Comparison of ENCODE assay signal across 8 cellular contexts in genomic region chr14:105064721-105065143, GRCh38. TPM values are rescaled to one million over a fixed set of nuclear protein-coding genes. Genes with fewer than 3 reads are reported as not detected.
DNase-seq lines count a peak whose midpoint lies in the region; ATAC-seq, FAIRE-seq and TF ChIP-seq lines count a peak whose summit lies in the region.

No MANE protein-coding gene starts in this region.

- CTCF ChIA-PET in HepG2 (lab: Yijun Ruan, JAX; ENCODE audit: low intra/inter-chr PET ratio, low total read pairs), result no interaction called here

- TF ChIP-seq EP300 in HepG2 (IDR thresholded peaks at IDR 0.05; ENCODE audit: low read depth in 2 of 2, low read length in 2 of 2) (no peak), HepG2 (CRISPR knock-in tag; IDR thresholded peaks at IDR 0.05; ENCODE audit: borderline replicate concordance) (no peak)

- no peaks in the 10 kb centered on the region for H3K9me3 Mint-ChIP-seq in activated T-helper 17 cell treated with anti-CD3 and anti-CD28 coated beads, Interleukin-2, amount 50 U/mL, for 72 hours

- H3K36me3 ChIP-seq in HepG2 (replicated peaks in 1 of 2; ENCODE audit: control insufficient read depth in 1 of 2, insufficient read depth in 2 of 2, low read length in 2 of 2) (no peaks in the 10 kb centered on the region), urinary bladder (ENCODE audit: insufficient read depth) (no peaks in the 10 kb centered on the region)

- no peaks in the 10 kb centered on the region for H3K9me3 ChIP-seq in HepG2 (ENCODE audit: low read length)

- H4K20me1 ChIP-seq in HepG2 (ENCODE audit: insufficient read depth, low read length), result no peaks in the 10 kb centered on the region

- ATAC-seq in activated T-helper 17 cell treated with anti-CD3 and anti-CD28 coated beads, Interleukin-2, amount 50 U/mL, for 72 hours (replicated peaks), result peak; percentile 8
- peak; percentile 37 for ATAC-seq in HepG2

- peak overlapping the region; percentile 95 for H3K27ac Mint-ChIP-seq in activated T-helper 17 cell treated with anti-CD3 and anti-CD28 coated beads, Interleukin-2, amount 50 U/mL, for 72 hours

- no peak for FAIRE-seq in HepG2 (lab: Jason Lieb, UNC)

- H3K36me3 Mint-ChIP-seq in activated T-helper 17 cell treated with anti-CD3 and anti-CD28 coated beads, Interleukin-2, amount 50 U/mL, for 72 hours (ENCODE audit: low read depth), result peaks cover 45% of the 10 kb centered on the region

- in situ Hi-C loops in HepG2 (cut with HindIII; ENCODE audit: extremely low pct_ligation_motif_present, low pct_unique_long_range_greater_than_20kb), result no loop called here

- TF ChIP-seq POLR2A in HepG2 (IDR thresholded peaks at IDR 0.05; ENCODE audit: insufficient read depth in 1 of 2, low read depth in 2 of 2, low read length in 2 of 2), result no peak

- WGBS in HepG2 (ENCODE audit: low lambda C conversion rate), result 8% methylated on average over 9 of the region's 12 CpGs
- WGBS in urinary bladder, result 67% methylated on average over 12 of the region's 12 CpGs

- H3K4me3 ChIP-seq in HepG2 (replicated peaks in 1 of 3; ENCODE audit: insufficient read depth in 1 of 3, low read depth in 2 of 3, low read length in 3 of 3) (no peak overlapping the region; a peak in 1 of 6 replicates), urinary bladder (ENCODE audit: low read depth, low read length) (peak overlapping the region; percentile 27)

- TF ChIP-seq CTCF in HepG2 (CRISPR knock-in tag; IDR thresholded peaks at IDR 0.05), result no peak

- intact Hi-C loops in HepG2 (cut with micrococcal nuclease; ENCODE audit: unreplicated experiment), result no loop called here

- no peaks in the 10 kb centered on the region for H3K27me3 Mint-ChIP-seq in activated T-helper 17 cell treated with anti-CD3 and anti-CD28 coated beads, Interleukin-2, amount 50 U/mL, for 72 hours

- no TSS peak for BruUV-seq in HepG2 (replicated peaks; lab: Mats Ljungman, UMichigan)

- H3K4me1 ChIP-seq in HepG2 (ENCODE audit: insufficient read depth, low read length), result peaks cover 13% of the 10 kb centered on the region
- no peaks in the 10 kb centered on the region for H3K4me1 ChIP-seq in urinary bladder (ENCODE audit: insufficient read depth)

- no peak overlapping the region for H3K27ac ChIP-seq in HepG2 (ENCODE audit: extremely low read length, insufficient read depth, low read length)
- peak overlapping the region; percentile 34 for H3K27ac ChIP-seq in urinary bladder (ENCODE audit: low read depth)

- POLR2A ChIA-PET in HepG2 (lab: Yijun Ruan, JAX), result no interaction called here

- no peak for TF ChIP-seq RAD21 in HepG2 (CRISPR knock-in tag; IDR thresholded peaks at IDR 0.05)

- H3K4me1 Mint-ChIP-seq in activated T-helper 17 cell treated with anti-CD3 and anti-CD28 coated beads, Interleukin-2, amount 50 U/mL, for 72 hours, result peaks cover 35% of the 10 kb centered on the region

- H3K4me3 Mint-ChIP-seq in activated T-helper 17 cell treated with anti-CD3 and anti-CD28 coated beads, Interleukin-2, amount 50 U/mL, for 72 hours, result peak overlapping the region; percentile 98

- no peaks in the 10 kb centered on the region for H3K79me2 ChIP-seq in HepG2 (ENCODE audit: insufficient read depth, low read length)

- peak overlapping the region; percentile 39; the same call in 1 of the 2 replicates for H3K4me2 ChIP-seq in HepG2 (ENCODE audit: low read depth, low read length)

- H3K27me3 ChIP-seq in HepG2 (ENCODE audit: control insufficient read depth in 1 of 2, insufficient read depth in 2 of 2, low read length in 2 of 2), result peaks cover 6 to 38% of the 10 kb centered on the region in 2 experiments; a peak in 3 of 5 replicates

- H2AFZ ChIP-seq in HepG2 (ENCODE audit: low read length), result no peak overlapping the region

- H3K9ac ChIP-seq in HepG2 (ENCODE audit: insufficient read depth, low read depth, low read length), result no peak overlapping the region

- peak; percentile 53 for DNase-seq in stimulated activated CD4-positive, alpha-beta T cell treated with anti-CD3 and anti-CD28 coated beads, Interleukin-15, amount 100 ng/mL, for 24 hours
- no peak for DNase-seq in stimulated activated CD4-positive, alpha-beta T cell treated with anti-CD3 and anti-CD28 coated beads, Interleukin-4, amount 100 ng/mL, for 1 hour
- DNase-seq in HepG2 (ENCODE audit: low spot score), result peak; percentile 36
- DNase-seq in DMS79 treated with DMSO at 0.1 percent for 48 hours (lab: John Stamatoyannopoulos, UW), result no peak
- DNase-seq in NCI-H345 (lab: John Stamatoyannopoulos, UW), result no peak
- DNase-seq in OCI-M2 (lab: John Stamatoyannopoulos, UW; ENCODE audit: unreplicated experiment), result no peak

TF ChIP-seq in HepG2, 621 proteins besides CTCF, POLR2A, EP300 and RAD21 (continues in another document):
- TF ChIP-seq BHLHE40 (IDR thresholded peaks at IDR 0.05; ENCODE audit: low read length), result peak; percentile 62
- TF ChIP-seq PBX2 (CRISPR knock-in tag; IDR thresholded peaks at IDR 0.05), result peak; percentile 63
- no peak for TF ChIP-seq ZNF713 (CRISPR knock-in tag; IDR thresholded peaks at IDR 0.05)
- peak; percentile 93 for TF ChIP-seq RAD51 (IDR thresholded peaks at IDR 0.05; ENCODE audit: borderline replicate concordance)

RNA-seq across cellular contexts. Expression of gene GPR132, which starts 0.5 kb away (rescaled TPM):
- total RNA-seq in activated T-helper 17 cell treated with anti-CD3 and anti-CD28 coated beads, Interleukin-2, amount 50 U/mL, for 72 hours, result 10 to 100 TPM; 46.5 to 49.5 TPM
- not detected in 2 replicates for total RNA-seq in HepG2 (2016; rRNA removed; fragmentation: Illumina TruSeq; extraction: Trizol)
- total RNA-seq in HepG2 (2016; cell fraction: cytosol; rRNA removed; fragmentation: Illumina TruSeq; extraction: Trizol; ENCODE audit: low read depth), result not detected in 2 replicates
- total RNA-seq in HepG2 (2016; cell fraction: insoluble cytoplasmic fraction; rRNA removed; fragmentation: Illumina TruSeq; extraction: Trizol), result not detected in 2 replicates
- total RNA-seq in HepG2 (2016; cell fraction: membrane; rRNA removed; fragmentation: Illumina TruSeq; extraction: Trizol), result not detected in 2 replicates
- not detected in 2 replicates for total RNA-seq in HepG2 (2016; cell fraction: nucleus; rRNA removed; fragmentation: Illumina TruSeq; extraction: Trizol)
- not detected in 2 replicates for polyA plus RNA-seq in HepG2 (2011; rRNA removed)
- not detected in 2 replicates for polyA plus RNA-seq in HepG2 (2011; cell fraction: cytosol; rRNA removed)
- 0.05 TPM in 1 of 2 replicates, not detected in the other for polyA plus RNA-seq in HepG2 (2011; cell fraction: nucleus; rRNA removed)
- polyA plus RNA-seq in HepG2 (2012), result not detected in 2 replicates
- polyA plus RNA-seq in HepG2 (2016; cell fraction: cytosol; fragmentation: Illumina TruSeq; extraction: Trizol; ENCODE audit: low read depth), result not detected in 2 replicates
- polyA plus RNA-seq in HepG2 (2016; cell fraction: insoluble cytoplasmic fraction; fragmentation: Illumina TruSeq; extraction: Trizol; ENCODE audit: low read depth), result not detected in 2 replicates
- not detected in 2 replicates for polyA plus RNA-seq in HepG2 (2016; cell fraction: membrane; fragmentation: Illumina TruSeq; extraction: Trizol; ENCODE audit: low read depth)
- not detected in 2 replicates for polyA plus RNA-seq in HepG2 (2016; cell fraction: nucleus; fragmentation: Illumina TruSeq; extraction: Trizol; ENCODE audit: insufficient read depth, low read depth)
- polyA minus RNA-seq in HepG2 (2011; rRNA and poly(A)+ RNA removed; ENCODE audit: low replicate concordance), result 0.09 TPM in 1 of 2 replicates, not detected in the other
- polyA minus RNA-seq in HepG2 (2011; cell fraction: cytosol; rRNA and poly(A)+ RNA removed), result not detected in 2 replicates
- not detected in 2 replicates for polyA minus RNA-seq in HepG2 (2011; cell fraction: nucleus; rRNA and poly(A)+ RNA removed)
- 1.7 TPM for total RNA-seq in urinary bladder
- 1.3 TPM for polyA plus RNA-seq in urinary bladder

RNA-seq across cellular contexts. Expression of gene CDCA4, which starts 43.8 kb away (rescaled TPM):
- 10 to 100 TPM; 49.2 to 58.6 TPM for total RNA-seq in activated T-helper 17 cell treated with anti-CD3 and anti-CD28 coated beads, Interleukin-2, amount 50 U/mL, for 72 hours
- total RNA-seq in HepG2 (2016; rRNA removed; fragmentation: Illumina TruSeq; extraction: Trizol) (42.1 and 43.1 TPM in 2 replicates), urinary bladder (20.4 TPM)
- 9.0 and 12.4 TPM in 2 replicates for total RNA-seq in HepG2 (2016; cell fraction: cytosol; rRNA removed; fragmentation: Illumina TruSeq; extraction: Trizol; ENCODE audit: low read depth)
- total RNA-seq in HepG2 (2016; cell fraction: insoluble cytoplasmic fraction; rRNA removed; fragmentation: Illumina TruSeq; extraction: Trizol), result 41.3 and 41.8 TPM in 2 replicates
- total RNA-seq in HepG2 (2016; cell fraction: membrane; rRNA removed; fragmentation: Illumina TruSeq; extraction: Trizol), result 34.3 and 35.7 TPM in 2 replicates
- total RNA-seq in HepG2 (2016; cell fraction: nucleus; rRNA removed; fragmentation: Illumina TruSeq; extraction: Trizol), result 19.4 and 21.5 TPM in 2 replicates
- polyA plus RNA-seq in HepG2 (2011; rRNA removed) (17.7 and 19.7 TPM in 2 replicates), urinary bladder (9.4 TPM)
- polyA plus RNA-seq in HepG2 (2011; cell fraction: cytosol; rRNA removed), result 13.7 and 20.7 TPM in 2 replicates
- 8.9 and 10.9 TPM in 2 replicates for polyA plus RNA-seq in HepG2 (2011; cell fraction: nucleus; rRNA removed)
- polyA plus RNA-seq in HepG2 (2012), result 11.9 and 18.4 TPM in 2 replicates
- polyA plus RNA-seq in HepG2 (2016; cell fraction: cytosol; fragmentation: Illumina TruSeq; extraction: Trizol; ENCODE audit: low read depth), result 7.6 and 8.1 TPM in 2 replicates
- polyA plus RNA-seq in HepG2 (2016; cell fraction: insoluble cytoplasmic fraction; fragmentation: Illumina TruSeq; extraction: Trizol; ENCODE audit: low read depth), result 44.8 and 50.0 TPM in 2 replicates
- polyA plus RNA-seq in HepG2 (2016; cell fraction: membrane; fragmentation: Illumina TruSeq; extraction: Trizol; ENCODE audit: low read depth), result 24.5 and 25.1 TPM in 2 replicates
- 33.7 and 34.8 TPM in 2 replicates for polyA plus RNA-seq in HepG2 (2016; cell fraction: nucleus; fragmentation: Illumina TruSeq; extraction: Trizol; ENCODE audit: insufficient read depth, low read depth)
- 30.0 and 31.4 TPM in 2 replicates for polyA minus RNA-seq in HepG2 (2011; rRNA and poly(A)+ RNA removed; ENCODE audit: low replicate concordance)
- 11.2 and 15.5 TPM in 2 replicates for polyA minus RNA-seq in HepG2 (2011; cell fraction: cytosol; rRNA and poly(A)+ RNA removed)
- 6.6 and 8.0 TPM in 2 replicates for polyA minus RNA-seq in HepG2 (2011; cell fraction: nucleus; rRNA and poly(A)+ RNA removed)

Comparison
In these comparisons a context has a peak if more than half of its experiments do, and no peak if none do; other contexts are left out.
1. DNase-seq: peak in stimulated activated CD4-positive, alpha-beta T cell treated with anti-CD3 and anti-CD28 coated beads, Interleukin-15, amount 100 ng/mL, for 24 hours (single experiment) and HepG2 (single experiment); none in stimulated activated CD4-positive, alpha-beta T cell treated with anti-CD3 and anti-CD28 coated beads, Interleukin-4, amount 100 ng/mL, for 1 hour (single experiment), DMS79 treated with DMSO at 0.1 percent for 48 hours (single experiment), NCI-H345 (single experiment) and OCI-M2 (single experiment).
2. RNA of gene GPR132, which starts 0.5 kb away (total RNA-seq): 46.5 to 49.5 TPM in activated T-helper 17 cell treated with anti-CD3 and anti-CD28 coated beads, Interleukin-2, amount 50 U/mL, for 72 hours; 1.7 TPM in urinary bladder (single experiment) and not detected in HepG2; every median in the first group is over 10 times any median in the second.